12 cellular contexts compared by ENCODE assay signal in the genomic region with DNA sequence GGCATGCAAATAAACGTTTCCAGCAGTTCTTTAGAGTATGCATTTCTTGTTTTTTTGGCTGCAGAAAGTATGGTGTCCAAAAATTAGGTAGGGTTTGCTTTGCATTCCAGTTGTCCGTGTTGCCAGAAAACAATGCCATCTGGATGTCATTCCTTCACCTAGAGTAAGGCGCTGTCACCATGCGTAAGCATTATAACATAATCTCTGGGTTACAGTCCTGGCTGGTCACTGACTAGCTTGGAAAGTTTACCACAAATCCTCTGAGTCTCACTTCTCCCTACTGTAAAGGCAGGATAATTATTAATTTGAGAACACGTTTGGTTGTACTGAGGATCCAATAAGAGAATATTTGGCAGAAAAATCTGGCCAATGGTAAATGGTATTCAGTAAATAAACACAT.
DNase-seq lines count a peak whose midpoint lies in the region; ATAC-seq and TF ChIP-seq lines count a peak whose summit lies in the region.
"Had no signal": no experiment of that assay in that cellular context is flagged by ENCODE, and none has a peak within 500 bp of the region (broad histone marks: within the 10 kb centered on the region; RNA-seq: fewer than 3 reads in every experiment).

No MANE protein-coding gene starts in this region.

- DNase-seq in activated naive CD4-positive, alpha-beta T cell treated with anti-CD3 and anti-CD28 coated beads, Interleukin-2, amount 50 U/mL, for 16 hours: no peak
- DNase-seq in T-helper 17 cell (no peak), glutamatergic neuron (no peak), MG63 (no peak), cerebellar nuclear complex (lab: John Stamatoyannopoulos, UW) (no peak)
- DNase-seq: Calu3, NCI-H1048, NCI-H2081 treated with DMSO at 0.1 percent for 48 hours, NCI-H526, PC-9 had no signal

- H3K4me3 ChIP-seq in MG63: no peak overlapping the region
- H3K4me3 ChIP-seq: PC-9 had no signal

- H3K9me3 ChIP-seq in T-helper 17 cell (ENCODE audit: control insufficient read depth, low read length, poor library complexity, severe bottlenecking): no peaks in the 10 kb centered on the region
- peaks cover 2% of the 10 kb centered on the region for H3K9me3 ChIP-seq in MG63

- H3K27me3 Mint-ChIP-seq in activated naive CD4-positive, alpha-beta T cell treated with anti-CD3 and anti-CD28 coated beads, Interleukin-2, amount 50 U/mL, for 24 hours: no peaks in the 10 kb centered on the region
- H3K27me3 Mint-ChIP-seq in T-helper 17 cell: no peaks in the 10 kb centered on the region
- no peaks in the 10 kb centered on the region for H3K27me3 Mint-ChIP-seq in glutamatergic neuron (ENCODE audit: unreplicated experiment)

- no peak for ATAC-seq in T-helper 17 cell
- ATAC-seq in HG02588 (IDR thresholded peaks at IDR 0.05; ENCODE audit: unreplicated experiment): no peak

- peaks cover 16% of the 10 kb centered on the region for H3K27me3 ChIP-seq in MG63

- H3K9me3 Mint-ChIP-seq in activated naive CD4-positive, alpha-beta T cell treated with anti-CD3 and anti-CD28 coated beads, Interleukin-2, amount 50 U/mL, for 24 hours: no peaks in the 10 kb centered on the region
- no peaks in the 10 kb centered on the region for H3K9me3 Mint-ChIP-seq in glutamatergic neuron (ENCODE audit: unreplicated experiment)

- H3K36me3 ChIP-seq in MG63: no peaks in the 10 kb centered on the region

- TF ChIP-seq CTCF in glutamatergic neuron (IDR thresholded peaks at IDR 0.05; ENCODE audit: partially characterized antibody, unreplicated experiment): no peak

- H3K4me1 Mint-ChIP-seq in activated naive CD4-positive, alpha-beta T cell treated with anti-CD3 and anti-CD28 coated beads, Interleukin-2, amount 50 U/mL, for 24 hours: peaks cover 34% of the 10 kb centered on the region
- H3K4me1 Mint-ChIP-seq in T-helper 17 cell (peaks cover 14% of the 10 kb centered on the region), glutamatergic neuron (ENCODE audit: low read depth, unreplicated experiment) (peaks cover 4% of the 10 kb centered on the region)

- peaks cover 8% of the 10 kb centered on the region for H3K36me3 Mint-ChIP-seq in activated naive CD4-positive, alpha-beta T cell treated with anti-CD3 and anti-CD28 coated beads, Interleukin-2, amount 50 U/mL, for 24 hours
- no peaks in the 10 kb centered on the region for H3K36me3 Mint-ChIP-seq in T-helper 17 cell (ENCODE audit: low read depth)
- peaks cover 6% of the 10 kb centered on the region for H3K36me3 Mint-ChIP-seq in glutamatergic neuron (ENCODE audit: unreplicated experiment)

- H3K4me3 Mint-ChIP-seq in activated naive CD4-positive, alpha-beta T cell treated with anti-CD3 and anti-CD28 coated beads, Interleukin-2, amount 50 U/mL, for 24 hours: peak overlapping the region; percentile 89
- H3K4me3 Mint-ChIP-seq in T-helper 17 cell (peak overlapping the region; percentile 82), glutamatergic neuron (ENCODE audit: unreplicated experiment) (no peak overlapping the region)

- H3K27ac Mint-ChIP-seq in activated naive CD4-positive, alpha-beta T cell treated with anti-CD3 and anti-CD28 coated beads, Interleukin-2, amount 50 U/mL, for 24 hours: peak overlapping the region; percentile 94
- H3K27ac Mint-ChIP-seq in T-helper 17 cell (peak overlapping the region; percentile 96), glutamatergic neuron (ENCODE audit: unreplicated experiment) (peak overlapping the region; percentile 45)

Comparison
In these comparisons a context has a peak if more than half of its experiments do, and no peak if none do; other contexts are left out.
1. H3K27ac Mint-ChIP-seq: peak in every context shown above with its lines; median percentile 96 in T-helper 17 cell; 94 in activated naive CD4-positive, alpha-beta T cell treated with anti-CD3 and anti-CD28 coated beads, Interleukin-2, amount 50 U/mL, for 24 hours; 45 in glutamatergic neuron.